ENCODE assay signal across 3 cellular contexts in genomic region chr6:142444800-142445405, GRCh38.
TF ChIP-seq lines count a peak whose summit lies in the region.

No MANE protein-coding gene starts in this region.

TF ChIP-seq in HepG2, 621 proteins besides CTCF, POLR2A, EP300 and RAD21:
- TF ChIP-seq AGO2 (optimal IDR thresholded peaks at IDR 0.05; ENCODE audit: low read depth, low read length) (peak; percentile 19), ZNF318 (CRISPR knock-in tag; IDR thresholded peaks at IDR 0.05) (no peak), KLF15 (CRISPR knock-in tag; IDR thresholded peaks at IDR 0.05; ENCODE audit: borderline replicate concordance) (no peak), NBN (conservative IDR thresholded peaks at IDR 0.05) (no peak), CREM (IDR thresholded peaks at IDR 0.05) (no peak), CREM (CRISPR knock-in tag; IDR thresholded peaks at IDR 0.05) (no peak), NR2F2 (IDR thresholded peaks at IDR 0.05; ENCODE audit: borderline replicate concordance, low read depth) (no peak), ATF1 (CRISPR knock-in tag; IDR thresholded peaks at IDR 0.05) (no peak)

TF ChIP-seq in H1, 55 proteins besides CTCF, POLR2A, EP300 and RAD21:
- TF ChIP-seq, protein P1, sequence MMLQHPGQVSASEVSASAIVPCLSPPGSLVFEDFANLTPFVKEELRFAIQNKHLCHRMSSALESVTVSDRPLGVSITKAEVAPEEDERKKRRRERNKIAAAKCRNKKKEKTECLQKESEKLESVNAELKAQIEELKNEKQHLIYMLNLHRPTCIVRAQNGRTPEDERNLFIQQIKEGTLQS (IDR thresholded peaks at IDR 0.05; ENCODE audit: insufficient read depth, low read depth, low read length): no peak
- TF ChIP-seq SUZ12 (IDR thresholded peaks at IDR 0.05; ENCODE audit: low read length) (no peak), YY1 (IDR thresholded peaks at IDR 0.05; ENCODE audit: low read depth, low read length) (no peak), CBX8 (IDR thresholded peaks at IDR 0.05; ENCODE audit: borderline replicate concordance, low read depth, low read length) (no peak), POU5F1 (IDR thresholded peaks at IDR 0.05; ENCODE audit: low read depth, low read length) (no peak), SIRT6 (IDR thresholded peaks at IDR 0.05; ENCODE audit: low read length) (no peak)
- TF ChIP-seq, protein P2, sequence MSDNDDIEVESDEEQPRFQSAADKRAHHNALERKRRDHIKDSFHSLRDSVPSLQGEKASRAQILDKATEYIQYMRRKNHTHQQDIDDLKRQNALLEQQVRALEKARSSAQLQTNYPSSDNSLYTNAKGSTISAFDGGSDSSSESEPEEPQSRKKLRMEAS (IDR thresholded peaks at IDR 0.05): no peak

TF ChIP-seq in GM12891, 5 proteins besides CTCF, POLR2A, EP300 and RAD21:
- TF ChIP-seq TAF1 (IDR thresholded peaks at IDR 0.05; ENCODE audit: low read depth, low read length): no peak
- TF ChIP-seq PAX5 (IDR thresholded peaks at IDR 0.05; ENCODE audit: insufficient read depth, low read length, severe bottlenecking): no peak
- TF ChIP-seq SPI1 (IDR thresholded peaks at IDR 0.05; ENCODE audit: low read depth, low read length): no peak
- no peak for TF ChIP-seq POLR2AphosphoS5 (IDR thresholded peaks at IDR 0.05; ENCODE audit: low read depth, low read length)
- no peak for TF ChIP-seq POU2F2 (IDR thresholded peaks at IDR 0.05; ENCODE audit: low read depth, low read length)
